In the genomic region with DNA sequence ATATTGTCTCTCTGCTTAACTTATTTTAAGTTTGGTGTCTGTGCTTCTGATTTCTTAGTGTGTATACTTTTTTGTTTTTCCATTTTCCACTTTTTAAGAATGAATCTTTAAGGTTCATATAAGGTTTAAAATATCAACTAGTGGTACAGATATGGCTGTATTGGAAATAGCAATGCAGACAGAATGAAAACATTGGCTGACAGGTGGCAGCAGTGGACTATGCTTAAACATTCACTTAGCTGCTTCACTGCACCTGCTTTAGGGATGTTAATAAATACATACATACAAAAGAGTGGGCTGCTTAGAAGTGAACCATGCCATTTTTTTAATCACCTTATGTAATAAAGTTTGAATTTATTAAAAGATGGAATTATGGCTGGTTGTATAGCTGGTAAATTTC, we compare ENCODE assay signal across 9 cellular contexts. TPM values are rescaled to one million over a fixed set of nuclear protein-coding genes. Genes with fewer than 3 reads are reported as not detected.
DNase-seq lines count a peak whose midpoint lies in the region; ATAC-seq and TF ChIP-seq lines count a peak whose summit lies in the region.
"Had no signal": no experiment of that assay in that cellular context is flagged by ENCODE, and none has a peak within 500 bp of the region (broad histone marks: within the 10 kb centered on the region; RNA-seq: fewer than 3 reads in every experiment).

No MANE protein-coding gene starts in this region.

- no peak for TF ChIP-seq POLR2A in stomach (IDR thresholded peaks at IDR 0.05)

- ATAC-seq in HG03045 (IDR thresholded peaks at IDR 0.05; ENCODE audit: unreplicated experiment) (peak; percentile 48), left lung (peak; percentile 61)

- BruUV-seq in mammary epithelial cell (replicated peaks; lab: Mats Ljungman, UMichigan), result no TSS peak

- dilution Hi-C loops in mammary epithelial cell (cut with HindIII; ENCODE audit: low sequenced_read_pairs), result no loop called here

- DNase-seq in T47D (ENCODE audit: low read depth in 1 of 2, low spot score in 1 of 2) (peak; percentile 21 to 26), mammary epithelial cell (no peak), SHP77 (lab: John Stamatoyannopoulos, UW) (peak; percentile 16 to 20), left lung (no peak), stomach (no peak), cortex of kidney (lab: John Stamatoyannopoulos, UW) (no peak), 8988T (no peak)
- DNase-seq: natural killer cell had no signal

- H3K4me2 ChIP-seq in mammary epithelial cell (ENCODE audit: insufficient read depth, low read depth, low read length), result no peak overlapping the region

- H3K4me3 ChIP-seq in mammary epithelial cell (replicated peaks in 1 of 3; ENCODE audit: insufficient read depth in 1 of 3, low read depth in 2 of 3, low read length in 3 of 3) (no peak overlapping the region), left lung (no peak overlapping the region), stomach (no peak overlapping the region)

- CTCF ChIA-PET in mammary epithelial cell (lab: Charles Lee; ENCODE audit: low non-redundant PET), result no interaction called here

- H3K4me1 ChIP-seq in mammary epithelial cell (ENCODE audit: insufficient read depth, low read length) (no peaks in the 10 kb centered on the region), left lung (no peaks in the 10 kb centered on the region), stomach (no peaks in the 10 kb centered on the region)

- no peaks in the 10 kb centered on the region for H4K20me1 ChIP-seq in mammary epithelial cell (ENCODE audit: insufficient read depth, low read length)

- peaks cover 8% of the 10 kb centered on the region for H3K36me3 ChIP-seq in mammary epithelial cell (ENCODE audit: insufficient read depth, low read length)
- peaks cover 0 to 77% of the 10 kb centered on the region in 2 donors for H3K36me3 ChIP-seq in left lung
- peaks cover 7 to 86% (median 56%) of the 10 kb centered on the region in 4 donors for H3K36me3 ChIP-seq in stomach

- TF ChIP-seq EP300 in stomach (IDR thresholded peaks at IDR 0.05), result no peak

- H3K27me3 ChIP-seq in mammary epithelial cell (ENCODE audit: insufficient read depth, low read length) (no peaks in the 10 kb centered on the region), left lung (no peaks in the 10 kb centered on the region), stomach (no peaks in the 10 kb centered on the region)

- H3K27ac ChIP-seq in mammary epithelial cell (ENCODE audit: insufficient read depth, low read depth, low read length), result no peak overlapping the region
- H3K27ac ChIP-seq in left lung, result no peak overlapping the region
- no peak overlapping the region for H3K27ac ChIP-seq in stomach

- H2AFZ ChIP-seq in mammary epithelial cell (ENCODE audit: low read depth, low read length), result no peak overlapping the region

- in situ Hi-C loops in T47D (cut with HindIII; ENCODE audit: low pct_unique_long_range_greater_than_20kb, low sequenced_read_pairs) (no loop called here), mammary epithelial cell (cut with MboI; ENCODE audit: low sequenced_read_pairs in 2 of 2) (no loop called here)

- TF ChIP-seq CTCF in mammary epithelial cell (conservative IDR thresholded peaks at IDR 0.05 in 1 of 2, IDR thresholded peaks at IDR 0.05 in 1 of 2; ENCODE audit: extremely low read depth in 1 of 2, insufficient read depth in 1 of 2, low read depth in 1 of 2, low read length in 2 of 2) (peak in 1 of 2 donors; percentile 37), left lung (IDR thresholded peaks at IDR 0.05) (no peak), stomach (IDR thresholded peaks at IDR 0.05) (no peak)

- H3K9ac ChIP-seq in mammary epithelial cell (ENCODE audit: insufficient read depth, low read length), result no peak overlapping the region

- intact Hi-C loops in mammary epithelial cell (cut with micrococcal nuclease), result no loop called here
- intact Hi-C loops in left lung (cut with DNase I), result loop anchor here in 1 of 2 donors (10.0 kb wide), 1 partner anchor 84 kb away; no protein-coding TSS in a partner anchor
- intact Hi-C loops in stomach (cut with DNase I; ENCODE audit: low total_unique reads), result no loop called here

- no peaks in the 10 kb centered on the region for H3K9me3 ChIP-seq in mammary epithelial cell (replicated peaks; ENCODE audit: insufficient read depth, low read length)
- no peaks in the 10 kb centered on the region for H3K9me3 ChIP-seq in left lung
- H3K9me3 ChIP-seq in stomach, result no peaks in the 10 kb centered on the region

- H3K79me2 ChIP-seq in mammary epithelial cell (ENCODE audit: insufficient read depth, low read length), result peaks cover 20% of the 10 kb centered on the region

RNA-seq across cellular contexts. Expression of a gene that starts 27.3 kb away (rescaled TPM):
- total RNA-seq in mammary epithelial cell (100 to 1,000 TPM in 1 of 2 donors, 10 to 100 TPM in 1; 87.8 to 143 TPM), left lung (100 to 1,000 TPM; 150 to 155 TPM), stomach (100 to 1,000 TPM in 1 of 5 donors, 10 to 100 TPM in 4; 18.1 to 268 (median 31.2) TPM)
- polyA plus RNA-seq in mammary epithelial cell (74.9 TPM), stomach (10 to 100 TPM; 22.9 to 56.1 (median 40.8) TPM)
- polyA minus RNA-seq in mammary epithelial cell, result 80.6 TPM

Comparison
In these comparisons a context has a peak if more than half of its experiments do, and no peak if none do; other contexts are left out.
1. DNase-seq: peak in T47D (2 of 2) and SHP77 (2 of 2); none in mammary epithelial cell (single experiment), left lung (0 of 2), stomach (single experiment), cortex of kidney (single experiment) and 8988T (single experiment).